20 cellular contexts compared by ENCODE assay signal in genomic region chr9:105886136-105886535, GRCh38.
"Had no signal": no experiment of that assay in that cellular context is flagged by ENCODE, and none has a peak within 500 bp of the region (broad histone marks: within the 10 kb centered on the region; RNA-seq: fewer than 3 reads in every experiment).

No MANE protein-coding gene starts in this region.

- H3K27ac ChIP-seq: coronary artery, gastrocnemius medialis, heart right ventricle, neutrophil, parathyroid adenoma, upper lobe of left lung had no signal

- H3K4me1 ChIP-seq: parathyroid adenoma, upper lobe of left lung had no signal

- H3K36me3 ChIP-seq: gastrocnemius medialis, heart right ventricle, neutrophil, upper lobe of left lung had no signal

- H2AFZ ChIP-seq: parathyroid adenoma had no signal

- FAIRE-seq: endometrium had no signal

- H3K27me3 ChIP-seq: gastrocnemius medialis, heart right ventricle, neutrophil, upper lobe of left lung had no signal

- ATAC-seq: gastrocnemius medialis, heart right ventricle, natural killer cell had no signal

- H3K9ac ChIP-seq: parathyroid adenoma had no signal

- DNase-seq: activated CD4-positive, alpha-beta memory T cell treated with anti-CD3 and anti-CD28 coated beads for 36 hours; activated naive CD4-positive, alpha-beta T cell; activated naive CD8-positive, alpha-beta T cell treated with anti-CD3 and anti-CD28 coated beads for 36 hours; erythroblast; gastrocnemius medialis; heart right ventricle; immature natural killer cell; mesendoderm; natural killer cell; retina; stimulated activated CD4-positive, alpha-beta T cell treated with anti-CD3 and anti-CD28 coated beads, Interleukin-12 subunit alpha, Interleukin-12 subunit beta, amount 100 ng/mL, for 4 hours; stimulated activated CD4-positive, alpha-beta T cell treated with anti-CD3 and anti-CD28 coated beads, Interleukin-1b, Interleukin-23, amount 100 ng/mL, for 48 hours; stimulated activated naive CD4-positive, alpha-beta T cell treated with Interleukin-2 at 50 U/mL for 16 hours; SW 1271; T-helper 2 cell; upper lobe of left lung had no signal

- H3K4me3 ChIP-seq: coronary artery, gastrocnemius medialis, heart right ventricle, upper lobe of left lung had no signal

- H3K79me2 ChIP-seq: parathyroid adenoma had no signal

- H3K9me3 ChIP-seq: gastrocnemius medialis, heart right ventricle, neutrophil, upper lobe of left lung had no signal
